ENCODE assay signal across 8 cellular contexts in the genomic region with DNA sequence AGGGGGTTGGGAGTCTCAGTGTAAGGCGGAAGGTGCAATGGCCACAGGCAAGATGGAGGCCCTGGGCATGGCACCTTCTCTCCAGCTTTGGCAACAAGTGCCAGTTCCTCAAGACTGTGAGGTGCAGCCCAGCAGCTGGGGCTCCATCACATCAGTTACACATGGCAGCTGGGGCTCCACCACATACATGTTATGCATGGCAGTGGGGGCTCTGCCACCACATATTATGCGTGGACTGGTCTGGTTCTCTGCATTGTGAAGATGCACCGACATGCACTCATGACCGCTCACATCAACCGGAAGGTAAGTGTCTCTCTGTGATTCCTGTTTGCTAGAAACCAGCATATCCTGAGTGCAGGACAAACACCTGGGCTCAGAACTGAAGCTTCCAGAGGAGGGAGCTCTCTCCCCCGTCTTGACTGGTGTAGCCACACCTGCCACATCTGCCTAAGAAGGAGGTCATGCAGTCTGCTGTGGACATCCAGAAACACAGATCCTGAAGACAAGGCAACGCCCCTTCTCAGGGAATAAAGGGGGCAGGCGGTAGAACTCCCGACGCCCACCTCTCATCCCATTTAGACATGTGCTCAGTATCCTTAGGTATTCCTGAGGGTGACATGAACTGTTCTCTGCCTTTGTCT.
DNase-seq lines count a peak whose midpoint lies in the region; ATAC-seq and TF ChIP-seq lines count a peak whose summit lies in the region.

No MANE protein-coding gene starts in this region.

- 19 to 40% methylated on average over 10 of the region's 10 CpGs for WGBS in sigmoid colon, 2 donors

- no peak for TF ChIP-seq POLR2A in sigmoid colon (IDR thresholded peaks at IDR 0.05)

- DNase-seq in GM13977 (ENCODE audit: low spot score) = peak; percentile 50
- DNase-seq in NCI-H345 treated with DMSO at 0.1 percent for 48 hours (lab: John Stamatoyannopoulos, UW; ENCODE audit: unreplicated experiment) = peak; percentile 15
- DNase-seq in epithelial cell of esophagus (ENCODE audit: low read depth) = peak; percentile 82
- peak; percentile 42 for DNase-seq in sigmoid colon
- no peak for DNase-seq in activated gamma-delta T cell (lab: John Stamatoyannopoulos, UW)
- DNase-seq in T1000 (lab: John Stamatoyannopoulos, UW) = no peak

- TF ChIP-seq EP300 in sigmoid colon (IDR thresholded peaks at IDR 0.05) = no peak

- H3K4me3 ChIP-seq in epithelial cell of esophagus (ENCODE audit: low read length) (no peak overlapping the region), sigmoid colon (no peak overlapping the region)

- ATAC-seq in HG03280 (IDR thresholded peaks at IDR 0.05; ENCODE audit: unreplicated experiment) = no peak
- ATAC-seq in GM21447 (IDR thresholded peaks at IDR 0.05; ENCODE audit: unreplicated experiment) = no peak

- no peaks in the 10 kb centered on the region for H3K27me3 ChIP-seq in sigmoid colon

- intact Hi-C loops in sigmoid colon (cut with DNase I) = loop anchor here (1.0 to 5.0 kb wide), 5 partner anchors 166 to 509 kb away; partner anchors contain the start of gene PRDM15

- H3K4me1 ChIP-seq in sigmoid colon = peaks cover 0 to 50% (median 45%) of the 10 kb centered on the region in 4 donors

- peak; percentile 26 for TF ChIP-seq CTCF in GM13977 (IDR thresholded peaks at IDR 0.05; ENCODE audit: extremely low read depth, insufficient read depth, missing control alignments)
- peak; percentile 80 for TF ChIP-seq CTCF in epithelial cell of esophagus (IDR thresholded peaks at IDR 0.05; ENCODE audit: insufficient read depth, low read depth, low read length, missing control alignments)
- no peak for TF ChIP-seq CTCF in sigmoid colon (IDR thresholded peaks at IDR 0.05)

- no peaks in the 10 kb centered on the region for H3K36me3 ChIP-seq in sigmoid colon

- in situ Hi-C loops in GM13977 (cut with MboI; ENCODE audit: low pct_unique_long_range_greater_than_20kb, low sequenced_read_pairs, unreplicated experiment) = no loop called here

- H3K27ac ChIP-seq in sigmoid colon = peak overlapping the region; percentile 68 to 77 (median 72)

- H3K9me3 ChIP-seq in sigmoid colon = no peaks in the 10 kb centered on the region

Comparison
In these comparisons a context has a peak if more than half of its experiments do, and no peak if none do; other contexts are left out.
1. DNase-seq: peak in GM13977 (single experiment), NCI-H345 treated with DMSO at 0.1 percent for 48 hours (single experiment), epithelial cell of esophagus (single experiment) and sigmoid colon (single experiment); none in activated gamma-delta T cell (single experiment) and T1000 (single experiment).
2. CTCF ChIP-seq: peak in GM13977 (single experiment) and epithelial cell of esophagus (single experiment); none in sigmoid colon (0 of 4).